In genomic region chr5:59007460-59008063, GRCh38 we compare ENCODE assay signal across 9 cellular contexts.
DNase-seq lines count a peak whose midpoint lies in the region; ATAC-seq and TF ChIP-seq lines count a peak whose summit lies in the region.
"Had no signal": no experiment of that assay in that cellular context is flagged by ENCODE, and none has a peak within 500 bp of the region (broad histone marks: within the 10 kb centered on the region; RNA-seq: fewer than 3 reads in every experiment).

No MANE protein-coding gene starts in this region.

- no peak overlapping the region for H3K4me3 Mint-ChIP-seq in progenitor cell of endocrine pancreas (ENCODE audit: low read depth)

- no peak for TF ChIP-seq POLR2A in GM18505 (IDR thresholded peaks at IDR 0.05; ENCODE audit: borderline replicate concordance, extremely low read depth, insufficient read depth, insufficient read length)

- DNase-seq in DMS53 (lab: John Stamatoyannopoulos, UW) = peak; percentile 38
- DNase-seq in DMS53 treated with DMSO at 0.1 percent for 48 hours (lab: John Stamatoyannopoulos, UW; ENCODE audit: unreplicated experiment) = no peak
- DNase-seq in NCI-H1694 (lab: John Stamatoyannopoulos, UW) = peak; percentile 19
- DNase-seq in dermis microvascular lymphatic vessel endothelial cell (ENCODE audit: low read depth in 2 of 2) = peak; percentile 9 to 11
- DNase-seq in progenitor cell of endocrine pancreas (ENCODE audit: low spot score, unreplicated experiment) = no peak
- DNase-seq in GM19238 (ENCODE audit: insufficient read length, low spot score) = no peak
- DNase-seq in MG63 = no peak

- H3K36me3 Mint-ChIP-seq in progenitor cell of endocrine pancreas (ENCODE audit: insufficient read depth) = peaks cover 7% of the 10 kb centered on the region

- no peaks in the 10 kb centered on the region for H3K9me3 ChIP-seq in MG63

- peak; percentile 63 for TF ChIP-seq CTCF in progenitor cell of endocrine pancreas (IDR thresholded peaks at IDR 0.05; ENCODE audit: unreplicated experiment)

- peaks cover 6% of the 10 kb centered on the region for H3K9me3 Mint-ChIP-seq in progenitor cell of endocrine pancreas (ENCODE audit: low read depth)

- no peaks in the 10 kb centered on the region for H3K4me1 Mint-ChIP-seq in progenitor cell of endocrine pancreas (ENCODE audit: low read depth)

- no peaks in the 10 kb centered on the region for H3K27me3 Mint-ChIP-seq in progenitor cell of endocrine pancreas

- no peaks in the 10 kb centered on the region for H3K27me3 ChIP-seq in MG63
- H3K27me3 ChIP-seq: BLaER1 treated with 17β-estradiol and CSF1 and Interleukin-3, amounts not matched to agents 10 nM and 100 nM had no signal

- H3K27ac Mint-ChIP-seq in progenitor cell of endocrine pancreas = no peak overlapping the region

- H3K36me3 ChIP-seq in MG63 = no peaks in the 10 kb centered on the region

- no peak for ATAC-seq in GM18505 (IDR thresholded peaks at IDR 0.05; ENCODE audit: unreplicated experiment)

- H3K4me3 ChIP-seq in MG63 = no peak overlapping the region
- H3K4me3 ChIP-seq: BLaER1 treated with 17β-estradiol and CSF1 and Interleukin-3, amounts not matched to agents 10 nM and 100 nM had no signal

Comparison
In these comparisons a context has a peak if more than half of its experiments do, and no peak if none do; other contexts are left out.
1. DNase-seq: peak in DMS53 (single experiment), NCI-H1694 (single experiment) and dermis microvascular lymphatic vessel endothelial cell (2 of 2); none in DMS53 treated with DMSO at 0.1 percent for 48 hours (single experiment), progenitor cell of endocrine pancreas (single experiment), GM19238 (single experiment) and MG63 (single experiment).